In the genomic region with DNA sequence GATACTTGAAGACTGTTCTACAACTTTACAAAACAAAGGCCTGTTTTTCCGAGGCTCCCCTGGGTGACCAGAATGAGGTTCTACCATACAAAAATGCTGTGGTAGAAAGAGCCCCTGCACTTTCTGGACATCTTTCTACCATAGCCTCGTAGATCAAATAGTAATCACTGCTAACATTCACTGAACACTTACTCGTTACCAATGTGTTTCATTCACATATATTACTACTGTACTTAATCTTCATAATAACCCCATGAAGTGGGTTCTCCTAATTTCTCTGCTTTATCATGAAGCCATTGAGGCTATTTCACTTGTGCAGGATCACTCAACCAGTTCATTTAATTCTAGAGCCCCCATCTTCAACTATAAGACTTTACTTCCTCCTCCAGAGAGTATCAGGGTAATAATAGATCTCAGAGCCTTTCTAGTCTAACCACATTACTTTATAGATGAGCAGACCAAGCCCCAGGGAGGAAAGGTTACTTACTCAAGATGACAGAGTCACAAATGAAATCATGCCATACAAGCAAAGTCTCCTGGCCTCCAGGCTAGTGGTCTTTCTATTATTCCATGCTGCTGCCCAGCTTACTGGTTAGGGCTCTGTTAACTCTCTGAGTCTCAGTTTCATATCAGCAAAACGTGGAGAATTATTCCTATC, we compare ENCODE assay signal across 9 cellular contexts. TPM values are rescaled to one million over a fixed set of nuclear protein-coding genes. Genes with fewer than 3 reads are reported as not detected.
DNase-seq lines count a peak whose midpoint lies in the region; ATAC-seq, FAIRE-seq and TF ChIP-seq lines count a peak whose summit lies in the region.
"Had no signal": no experiment of that assay in that cellular context is flagged by ENCODE, and none has a peak within 500 bp of the region (broad histone marks: within the 10 kb centered on the region; RNA-seq: fewer than 3 reads in every experiment).

No MANE protein-coding gene starts in this region.

- no peak for TF ChIP-seq EP300 in A549 (IDR thresholded peaks at IDR 0.05)

- WGBS in A549 (ENCODE audit: missing lambda C conversion rate), result 41% methylated on average over 4 of the region's 4 CpGs

- no peak overlapping the region for H3K27ac Mint-ChIP-seq in osteocyte (ENCODE audit: unreplicated experiment)

- CTCF ChIA-PET in A549 (lab: Yijun Ruan, JAX), result interaction anchor here (1.6 kb wide), 1 partner anchor 199 kb away, joined by 7 read pairs; no protein-coding TSS in a partner anchor

- DNase-seq in A549 (ENCODE audit: low read depth in 1 of 2, low spot score in 1 of 2), result no peak
- no peak for DNase-seq in breast epithelium (ENCODE audit: low spot score in 2 of 2)
- DNase-seq in dorsolateral prefrontal cortex, result no peak
- no peak for DNase-seq in NCI-H2081 (lab: John Stamatoyannopoulos, UW)
- DNase-seq in SW 1271 (lab: John Stamatoyannopoulos, UW), result no peak
- no peak for DNase-seq in osteocyte (ENCODE audit: extremely low spot score, unreplicated experiment)
- DNase-seq: posterior cingulate gyrus had no signal

- peaks cover 19% of the 10 kb centered on the region for H3K4me1 Mint-ChIP-seq in osteocyte (ENCODE audit: unreplicated experiment)

- H3K9me3 Mint-ChIP-seq in osteocyte (ENCODE audit: unreplicated experiment), result no peaks in the 10 kb centered on the region

- no peak overlapping the region for H3K4me3 Mint-ChIP-seq in osteocyte (ENCODE audit: unreplicated experiment)

- H3K36me3 ChIP-seq in HUES48 (ENCODE audit: control insufficient read depth, insufficient read depth, low read length) (no peaks in the 10 kb centered on the region), breast epithelium (no peaks in the 10 kb centered on the region)

- ATAC-seq in A549 (peak in 1 of 2 experiments; percentile 37; a peak in 1 of 6 replicates), GM19324 (IDR thresholded peaks at IDR 0.05; ENCODE audit: low FRiP score, unreplicated experiment) (peak; percentile 17)

- H3K4me1 ChIP-seq in A549 (peaks cover 32% of the 10 kb centered on the region), HUES48 (ENCODE audit: control insufficient read depth, insufficient read depth, low read length) (peaks cover 15% of the 10 kb centered on the region), breast epithelium (peaks cover 4 to 21% of the 10 kb centered on the region in 2 donors)

- no peak for TF ChIP-seq RAD21 in A549 (conservative IDR thresholded peaks at IDR 0.05 in 1 of 2, IDR thresholded peaks at IDR 0.05 in 1 of 2)

- no peaks in the 10 kb centered on the region for H3K27me3 Mint-ChIP-seq in osteocyte (ENCODE audit: unreplicated experiment)

- no peaks in the 10 kb centered on the region for H3K9me3 ChIP-seq in A549
- no peaks in the 10 kb centered on the region for H3K9me3 ChIP-seq in HUES48 (ENCODE audit: control insufficient read depth, insufficient read depth, low read length)
- no peaks in the 10 kb centered on the region for H3K9me3 ChIP-seq in breast epithelium

- H3K4me3 ChIP-seq in A549, result no peak overlapping the region
- no peak overlapping the region for H3K4me3 ChIP-seq in HUES48 (ENCODE audit: low read depth, low read length)
- no peak overlapping the region for H3K4me3 ChIP-seq in breast epithelium
- no peak overlapping the region for H3K4me3 ChIP-seq in dorsolateral prefrontal cortex

- no peaks in the 10 kb centered on the region for H3K27me3 ChIP-seq in HUES48 (ENCODE audit: control insufficient read depth, insufficient read depth, low read length)
- no peaks in the 10 kb centered on the region for H3K27me3 ChIP-seq in breast epithelium
- H3K27me3 ChIP-seq in dorsolateral prefrontal cortex, result no peaks in the 10 kb centered on the region

- TF ChIP-seq CTCF in A549 (IDR thresholded peaks at IDR 0.05) (no peak), breast epithelium (IDR thresholded peaks at IDR 0.05) (no peak), dorsolateral prefrontal cortex (IDR thresholded peaks at IDR 0.05 in 54 of 56, conservative IDR thresholded peaks at IDR 0.05 in 2 of 56; ENCODE audit: low read depth in 1 of 56, partially characterized antibody in 56 of 56) (no peak), osteocyte (IDR thresholded peaks at IDR 0.05) (no peak)

- POLR2A ChIA-PET in A549 (lab: Yijun Ruan, JAX), result no interaction called here

- H3K4me2 ChIP-seq in A549, result peak overlapping the region; percentile 68

- intact Hi-C loops in breast epithelium (cut with DNase I; ENCODE audit: low total_unique reads) (no loop called here), dorsolateral prefrontal cortex (cut with DNase I) (loop anchor here in 1 of 2 donors (5.0 kb wide), 1 partner anchor 33 kb away; no protein-coding TSS in a partner anchor)

- H3K27ac ChIP-seq in A549 (peak overlapping the region; percentile 70 to 82), HUES48 (ENCODE audit: low read depth, low read length) (peak overlapping the region; percentile 84), breast epithelium (peak overlapping the region; percentile 86 to 88), dorsolateral prefrontal cortex (peak overlapping the region in 2 of 59 donors; percentile 15 to 54)

- H3K36me3 Mint-ChIP-seq in osteocyte (ENCODE audit: unreplicated experiment), result no peaks in the 10 kb centered on the region

- H3K9ac ChIP-seq in HUES48 (ENCODE audit: low read depth, low read length), result no peak overlapping the region

- no peak for FAIRE-seq in A549 (lab: Jason Lieb, UNC)

- no peak for TF ChIP-seq POLR2A in A549 (IDR thresholded peaks at IDR 0.05; ENCODE audit: low read length)
- TF ChIP-seq POLR2A in breast epithelium (IDR thresholded peaks at IDR 0.05), result no peak

TF ChIP-seq in A549, 52 proteins besides CTCF, POLR2A, EP300 and RAD21:
- TF ChIP-seq, protein P1, sequence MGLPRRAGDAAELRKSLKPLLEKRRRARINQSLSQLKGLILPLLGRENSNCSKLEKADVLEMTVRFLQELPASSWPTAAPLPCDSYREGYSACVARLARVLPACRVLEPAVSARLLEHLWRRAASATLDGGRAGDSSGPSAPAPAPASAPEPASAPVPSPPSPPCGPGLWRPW (IDR thresholded peaks at IDR 0.05), result no peak
- TF ChIP-seq CBX8 (IDR thresholded peaks at IDR 0.05), result no peak
- TF ChIP-seq, protein P2, sequence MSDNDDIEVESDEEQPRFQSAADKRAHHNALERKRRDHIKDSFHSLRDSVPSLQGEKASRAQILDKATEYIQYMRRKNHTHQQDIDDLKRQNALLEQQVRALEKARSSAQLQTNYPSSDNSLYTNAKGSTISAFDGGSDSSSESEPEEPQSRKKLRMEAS (IDR thresholded peaks at IDR 0.05), result no peak
- no peak for TF ChIP-seq KDM1A (IDR thresholded peaks at IDR 0.05; ENCODE audit: low read depth)
- TF ChIP-seq HEYL (CRISPR knock-in tag; IDR thresholded peaks at IDR 0.05), result no peak
- no peak for TF ChIP-seq NFE2L2 (conservative IDR thresholded peaks at IDR 0.05; ENCODE audit: low read length)
- TF ChIP-seq EHF (CRISPR knock-in tag; IDR thresholded peaks at IDR 0.05), result no peak
- TF ChIP-seq SREBF2 (IDR thresholded peaks at IDR 0.05), result no peak
- TF ChIP-seq SMC3 (IDR thresholded peaks at IDR 0.05), result no peak
- no peak for TF ChIP-seq RNF2 (IDR thresholded peaks at IDR 0.05; ENCODE audit: borderline replicate concordance, low read depth)
- TF ChIP-seq ZNF302 (CRISPR knock-in tag; IDR thresholded peaks at IDR 0.05), result no peak

RNA-seq across cellular contexts. Expression of a gene that starts 46.7 kb away (rescaled TPM):
- 93.7 and 108 TPM in 2 replicates for polyA plus RNA-seq in A549 (2011; rRNA removed)
- 21.0 and 30.1 TPM in 2 replicates for polyA plus RNA-seq in A549 (2012; cell fraction: cytosol; rRNA removed)
- 12.7 and 18.9 TPM in 2 replicates for polyA plus RNA-seq in A549 (2012; cell fraction: nucleus; rRNA removed)
- polyA plus RNA-seq in A549 (2017; fragmentation: RNase III; extraction: RNeasy Plus Mini Kit Qiagen cat#74134 plus additional on column Dnase treatment), result 45.1 to 52.9 TPM (median 52.6 TPM) in 3 replicates
- polyA minus RNA-seq in A549 (2011; rRNA and poly(A)+ RNA removed), result 139 and 185 TPM in 2 replicates
- total RNA-seq in breast epithelium, result 100 to 1,000 TPM; 107 to 213 (median 136) TPM
- 100 to 1,000 TPM in 1 of 120 experiments, 10 to 100 TPM in 119; 37.0 to 103 (median 54.2) TPM for total RNA-seq in dorsolateral prefrontal cortex
- total RNA-seq in osteocyte, result 103 and 107 TPM in 2 replicates

RNA-seq across cellular contexts. Expression of a gene that starts 51.1 kb away (rescaled TPM):
- polyA plus RNA-seq in A549 (2011; rRNA removed), result 33.4 and 35.4 TPM in 2 replicates
- 5.5 and 5.8 TPM in 2 replicates for polyA plus RNA-seq in A549 (2012; cell fraction: cytosol; rRNA removed)
- 2.8 and 3.9 TPM in 2 replicates for polyA plus RNA-seq in A549 (2012; cell fraction: nucleus; rRNA removed)
- 10.0 to 10.9 TPM (median 10.9 TPM) in 3 replicates for polyA plus RNA-seq in A549 (2017; fragmentation: RNase III; extraction: RNeasy Plus Mini Kit Qiagen cat#74134 plus additional on column Dnase treatment)
- polyA minus RNA-seq in A549 (2011; rRNA and poly(A)+ RNA removed), result 19.9 and 20.6 TPM in 2 replicates
- 100 to 1,000 TPM in 2 of 3 donors, 10 to 100 TPM in 1; 83.6 to 144 (median 127) TPM for total RNA-seq in breast epithelium
- total RNA-seq in dorsolateral prefrontal cortex, result 100 to 1,000 TPM; 123 to 234 (median 175) TPM
- total RNA-seq in osteocyte, result 62.4 and 64.8 TPM in 2 replicates
